ENCODE assay signal across 8 cellular contexts in the genomic region with DNA sequence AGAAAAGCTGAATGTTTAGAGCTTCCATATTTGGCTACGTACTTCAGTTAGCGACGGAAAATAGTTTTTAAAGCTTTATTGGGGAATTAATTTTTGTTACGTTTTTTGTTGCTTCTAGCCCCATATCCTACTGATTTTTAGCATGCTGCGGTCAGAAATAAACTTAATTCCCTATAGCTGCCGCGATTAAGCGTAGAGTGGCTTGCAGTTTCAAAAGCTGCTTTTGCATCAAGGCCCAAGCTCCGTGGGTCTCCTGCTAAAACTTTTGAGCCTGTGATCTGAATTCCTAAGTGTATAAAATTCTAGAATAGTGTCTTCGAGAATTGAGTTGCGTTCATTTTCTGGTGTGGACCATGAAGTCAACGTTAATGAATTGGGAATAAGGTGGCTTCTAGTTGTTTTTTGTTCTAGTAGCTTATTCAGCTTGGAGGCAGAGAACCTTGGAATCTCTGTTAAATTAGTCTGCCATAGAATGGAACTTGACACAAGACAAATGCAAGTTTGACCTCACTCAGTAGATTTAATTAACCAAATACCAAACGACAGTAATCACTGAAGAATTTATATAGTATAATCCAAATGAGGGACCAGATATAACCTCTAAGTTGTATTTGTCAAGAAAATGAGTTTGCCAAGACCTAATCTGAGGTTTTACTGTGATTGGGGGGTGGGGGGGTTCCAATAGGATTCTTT. TPM values are rescaled to one million over a fixed set of nuclear protein-coding genes. Genes with fewer than 3 reads are reported as not detected.
DNase-seq lines count a peak whose midpoint lies in the region; ATAC-seq and TF ChIP-seq lines count a peak whose summit lies in the region.

No MANE protein-coding gene starts in this region.

- in situ Hi-C loops in IMR-90 (cut with MboI; ENCODE audit: low sequenced_read_pairs) (no loop called here), mammary epithelial cell (cut with MboI; ENCODE audit: low sequenced_read_pairs in 2 of 2) (no loop called here)

- peak overlapping the region; percentile 92 for H3K56ac ChIP-seq in IMR-90 (ENCODE audit: extremely low read depth, insufficient read depth, low read length)

- peak overlapping the region; percentile 81 for H3K4me3 ChIP-seq in IMR-90 (ENCODE audit: insufficient read depth, low read depth, low read length)
- H3K4me3 ChIP-seq in mammary epithelial cell (replicated peaks in 1 of 3; ENCODE audit: insufficient read depth in 1 of 3, low read depth in 2 of 3, low read length in 3 of 3): peak overlapping the region; percentile 73 to 98 (median 96)
- peak overlapping the region; percentile 96 for H3K4me3 ChIP-seq in mononuclear cell (ENCODE audit: low read length)

- TF ChIP-seq CTCF in 22Rv1 (IDR thresholded peaks at IDR 0.05) (no peak), IMR-90 (conservative IDR thresholded peaks at IDR 0.05; ENCODE audit: low read depth, low read length) (no peak), mammary epithelial cell (conservative IDR thresholded peaks at IDR 0.05 in 1 of 2, IDR thresholded peaks at IDR 0.05 in 1 of 2; ENCODE audit: extremely low read depth in 1 of 2, insufficient read depth in 1 of 2, low read depth in 1 of 2, low read length in 2 of 2) (no peak), GM20000 (IDR thresholded peaks at IDR 0.05; ENCODE audit: extremely low read depth, missing control alignments) (no peak)

- peak overlapping the region; percentile 99 for H3K4ac ChIP-seq in IMR-90 (ENCODE audit: low read depth, low read length)

- dilution Hi-C loops in IMR-90 (cut with HindIII; ENCODE audit: low sequenced_read_pairs, unreplicated experiment) (no loop called here), mammary epithelial cell (cut with HindIII; ENCODE audit: low sequenced_read_pairs) (no loop called here)

- H2AK9ac ChIP-seq in IMR-90 (replicated peaks; ENCODE audit: low read depth, low read length, poor library complexity): peak overlapping the region; percentile 100

- H2BK20ac ChIP-seq in IMR-90 (ENCODE audit: low read depth, low read length): no peak overlapping the region

- H4K5ac ChIP-seq in IMR-90 (ENCODE audit: low read depth, low read length): peak overlapping the region; percentile 71; the same call in 1 of the 2 replicates

- peak overlapping the region; percentile 99 for H2AK5ac ChIP-seq in IMR-90 (ENCODE audit: low read depth, low read length)

- H2AFZ ChIP-seq in IMR-90 (replicated peaks; ENCODE audit: low read length, poor library complexity) (peak overlapping the region; percentile 91), mammary epithelial cell (ENCODE audit: low read depth, low read length) (peak overlapping the region; percentile 89)

- peaks cover 21% of the 10 kb centered on the region for H3K9me1 ChIP-seq in IMR-90 (ENCODE audit: insufficient read depth, low read length)

- H2BK15ac ChIP-seq in IMR-90 (ENCODE audit: low read depth, low read length): peak overlapping the region; percentile 72; the same call in 2 of the 3 replicates

- intact Hi-C loops in IMR-90 (cut with micrococcal nuclease): loop anchor here (5.0 kb wide), 1 partner anchor 92 kb away; the partner anchor contains the start of gene FLNC
- intact Hi-C loops in mammary epithelial cell (cut with micrococcal nuclease): loop anchor here (2.0 kb wide), 1 partner anchor 41 kb away; no protein-coding TSS in a partner anchor

- ATAC-seq in IMR-90 (ENCODE audit: low read depth): no peak
- ATAC-seq in HG02798 (IDR thresholded peaks at IDR 0.05; ENCODE audit: poor library complexity, unreplicated experiment): no peak

- TF ChIP-seq RAD21 in IMR-90 (IDR thresholded peaks at IDR 0.05; ENCODE audit: low read length): no peak

- H3K4me1 ChIP-seq in IMR-90 (ENCODE audit: control insufficient read depth, insufficient read depth, low read length): peaks cover 8% of the 10 kb centered on the region
- H3K4me1 ChIP-seq in mammary epithelial cell (ENCODE audit: insufficient read depth, low read length): peaks cover 46% of the 10 kb centered on the region
- H3K4me1 ChIP-seq in mononuclear cell (ENCODE audit: insufficient read depth, low read length): peaks cover 35% of the 10 kb centered on the region

- peak overlapping the region; percentile 66; the same call in 1 of the 2 replicates for H2BK120ac ChIP-seq in IMR-90 (ENCODE audit: low read depth, low read length)

- no peak; the same call in 1 of the 2 replicates for TF ChIP-seq POLR2A in IMR-90 (IDR thresholded peaks at IDR 0.05; ENCODE audit: low read depth, low read length)

- H3K36me3 ChIP-seq in IMR-90 (ENCODE audit: control insufficient read depth, insufficient read depth, low read length) (peaks cover 4% of the 10 kb centered on the region), mammary epithelial cell (ENCODE audit: insufficient read depth, low read length) (no peaks in the 10 kb centered on the region)

- peak overlapping the region; percentile 65; the same call in 1 of the 2 replicates for H3K18ac ChIP-seq in IMR-90 (ENCODE audit: low read depth, low read length)

- POLR2A ChIA-PET in IMR-90 (lab: Charles Lee; ENCODE audit: unreplicated experiment): no interaction called here

- CTCF ChIA-PET in IMR-90 (lab: Yijun Ruan, JAX): interaction anchor here (0.6 to 1.0 kb wide), 2 partner anchors 8 to 26 kb away, joined by 3 read pairs; no protein-coding TSS in a partner anchor
- CTCF ChIA-PET in mammary epithelial cell (lab: Charles Lee; ENCODE audit: low non-redundant PET): no interaction called here

- H4K8ac ChIP-seq in IMR-90 (ENCODE audit: low read depth in 2 of 2, low read length in 2 of 2): peak overlapping the region; percentile 81 to 86

- peak overlapping the region; percentile 87 for H2BK5ac ChIP-seq in IMR-90 (ENCODE audit: low read depth, low read length, poor library complexity, severe bottlenecking)

- H3K79me2 ChIP-seq in mammary epithelial cell (ENCODE audit: insufficient read depth, low read length): peaks cover 60% of the 10 kb centered on the region

- H3K79me1 ChIP-seq in IMR-90 (ENCODE audit: low read depth in 1 of 2, low read length in 2 of 2): peaks cover 0 to 19% of the 10 kb centered on the region in 2 experiments; a peak in 2 of 4 replicates

- 0% methylated on average over 4 of the region's 13 CpGs; no CpG with 5 or more reads in 1 of the 2 experiments for WGBS in IMR-90 (ENCODE audit: extremely low coverage in 2 of 2, insufficient read length in 1 of 2), 2 experiments
- under 1% methylated on average over 13 of the region's 13 CpGs for WGBS in mammary epithelial cell (ENCODE audit: low coverage, missing lambda C conversion rate)

- H3K9ac ChIP-seq in IMR-90 (ENCODE audit: low read depth, low read length): peak overlapping the region; percentile 91
- peak overlapping the region; percentile 91 for H3K9ac ChIP-seq in mammary epithelial cell (ENCODE audit: insufficient read depth, low read length)

- H4K20me1 ChIP-seq in IMR-90 (ENCODE audit: insufficient read depth, low read length) (peaks cover 60% of the 10 kb centered on the region), mammary epithelial cell (ENCODE audit: insufficient read depth, low read length) (no peaks in the 10 kb centered on the region)

- peak overlapping the region; percentile 96 for H4K91ac ChIP-seq in IMR-90 (ENCODE audit: insufficient read depth, low read depth, low read length)

- no peaks in the 10 kb centered on the region for H3K27me3 ChIP-seq in IMR-90 (ENCODE audit: control insufficient read depth, insufficient read depth, low read length)
- no peaks in the 10 kb centered on the region for H3K27me3 ChIP-seq in mammary epithelial cell (ENCODE audit: insufficient read depth, low read length)
- H3K27me3 ChIP-seq in mononuclear cell (ENCODE audit: insufficient read depth, low read length): no peaks in the 10 kb centered on the region

- no peak for DNase-seq in IMR-90
- no peak for DNase-seq in mammary epithelial cell
- no peak for DNase-seq in NCI-H510A treated with DMSO at 0.1 percent for 48 hours (lab: John Stamatoyannopoulos, UW)
- no peak for DNase-seq in GM20000 (ENCODE audit: low spot score)
- DNase-seq in cerebellar cortex (ENCODE audit: low spot score): no peak

- H3K23ac ChIP-seq in IMR-90 (ENCODE audit: low read depth, low read length): peak overlapping the region; percentile 99

- BruUV-seq in IMR-90 (replicated peaks; lab: Mats Ljungman, UMichigan) (no TSS peak), mammary epithelial cell (replicated peaks; lab: Mats Ljungman, UMichigan) (TSS peak; percentile 44)

- H3K9me3 ChIP-seq in IMR-90 (ENCODE audit: control insufficient read depth, insufficient read depth, low read length): no peaks in the 10 kb centered on the region
- no peaks in the 10 kb centered on the region for H3K9me3 ChIP-seq in mammary epithelial cell (replicated peaks; ENCODE audit: insufficient read depth, low read length)
- no peaks in the 10 kb centered on the region for H3K9me3 ChIP-seq in mononuclear cell (ENCODE audit: low read depth, low read length)

- H3K14ac ChIP-seq in IMR-90 (replicated peaks; ENCODE audit: low read depth, low read length): peak overlapping the region; percentile 95

- H3K27ac ChIP-seq in 22Rv1 (peak overlapping the region; percentile 78), IMR-90 (ENCODE audit: insufficient read depth, low read length) (peak overlapping the region; percentile 92), mammary epithelial cell (ENCODE audit: insufficient read depth, low read depth, low read length) (peak overlapping the region; percentile 85)

- H3K4me2 ChIP-seq in IMR-90 (ENCODE audit: low read depth, low read length) (peak overlapping the region; percentile 90), mammary epithelial cell (ENCODE audit: insufficient read depth, low read depth, low read length) (peak overlapping the region; percentile 92)

RNA-seq across cellular contexts. Expression of gene CALU, which starts 1.0 kb away (rescaled TPM):
- total RNA-seq in IMR-90 (2012; rRNA removed) (421 and 914 TPM in 2 replicates), mammary epithelial cell (100 to 1,000 TPM; 185 to 232 TPM), mononuclear cell (39.9 TPM)
- polyA plus RNA-seq in IMR-90 (2012; rRNA removed) (426 and 525 TPM in 2 replicates), mammary epithelial cell (147 TPM)
- polyA plus RNA-seq in IMR-90 (2012; cell fraction: cytosol; rRNA removed): 91.7 and 135 TPM in 2 replicates
- polyA plus RNA-seq in IMR-90 (2012; cell fraction: nucleus; rRNA removed; ENCODE audit: low replicate concordance): 22.2 and 179 TPM in 2 replicates
- 97.6 TPM for polyA minus RNA-seq in mammary epithelial cell

RNA-seq across cellular contexts. Expression of gene OPN1SW, which starts 35.5 kb away (rescaled TPM):
- total RNA-seq in IMR-90 (2012; rRNA removed) (not detected in 2 replicates), mammary epithelial cell (not detected), mononuclear cell (not detected)
- polyA plus RNA-seq in IMR-90 (2012; rRNA removed) (not detected in 2 replicates), mammary epithelial cell (not detected)
- 0.04 TPM in 1 of 2 replicates, not detected in the other for polyA plus RNA-seq in IMR-90 (2012; cell fraction: cytosol; rRNA removed)
- not detected in 2 replicates for polyA plus RNA-seq in IMR-90 (2012; cell fraction: nucleus; rRNA removed; ENCODE audit: low replicate concordance)
- polyA minus RNA-seq in mammary epithelial cell: not detected

RNA-seq across cellular contexts. Expression of gene CCDC136, which starts 51.6 kb away (rescaled TPM):
- total RNA-seq in IMR-90 (2012; rRNA removed) (7.7 and 8.3 TPM in 2 replicates), mammary epithelial cell (1 to 10 TPM; 1.5 to 7.8 TPM), mononuclear cell (1.3 TPM)
- polyA plus RNA-seq in IMR-90 (2012; rRNA removed) (15.1 and 18.0 TPM in 2 replicates), mammary epithelial cell (2.0 TPM)
- polyA plus RNA-seq in IMR-90 (2012; cell fraction: cytosol; rRNA removed): 5.3 and 5.9 TPM in 2 replicates
- polyA plus RNA-seq in IMR-90 (2012; cell fraction: nucleus; rRNA removed; ENCODE audit: low replicate concordance): 41.0 and 106 TPM in 2 replicates
- not detected for polyA minus RNA-seq in mammary epithelial cell
